8 cellular contexts compared by ENCODE assay signal in the genomic region with DNA sequence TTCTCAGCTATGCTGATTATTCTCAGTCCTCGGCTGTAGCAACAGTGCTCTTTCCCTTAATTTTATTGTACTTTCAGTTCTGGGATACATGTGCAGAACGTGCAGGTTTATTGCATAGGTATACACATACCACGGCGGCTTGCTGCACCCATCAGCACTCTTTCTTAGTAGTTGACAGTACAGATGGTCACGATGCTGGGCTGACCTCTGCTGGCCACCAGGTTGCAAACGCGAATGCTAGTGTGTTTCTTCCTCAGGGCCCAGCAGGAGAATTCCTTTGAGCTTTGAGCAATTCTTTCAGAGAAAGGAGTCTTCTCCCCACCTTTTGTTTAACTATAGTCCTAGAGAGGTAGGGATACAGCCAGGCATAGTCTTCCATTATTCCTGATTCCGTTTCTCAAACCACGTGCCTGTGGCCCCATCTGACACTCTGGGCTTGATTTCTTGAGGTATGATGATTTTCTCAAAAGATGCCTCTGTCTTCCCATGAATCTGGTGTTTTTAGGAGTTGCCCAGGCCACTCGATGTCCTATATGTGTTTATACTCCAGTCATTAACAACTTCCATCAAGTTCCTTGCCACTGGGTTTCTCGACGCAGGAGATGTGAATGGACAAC. TPM values are rescaled to one million over a fixed set of nuclear protein-coding genes. Genes with fewer than 3 reads are reported as not detected.
DNase-seq lines count a peak whose midpoint lies in the region; ATAC-seq and TF ChIP-seq lines count a peak whose summit lies in the region.

No MANE protein-coding gene starts in this region.

- H3K9me3 Mint-ChIP-seq in effector memory CD8-positive, alpha-beta T cell = peaks cover 0 to 9% of the 10 kb centered on the region in 2 donors
- peaks cover 0 to 7% (median 0%) of the 10 kb centered on the region in 11 donors for H3K9me3 Mint-ChIP-seq in naive thymus-derived CD4-positive, alpha-beta T cell

- no peak overlapping the region for H3K4me3 Mint-ChIP-seq in effector memory CD8-positive, alpha-beta T cell
- no peak overlapping the region for H3K4me3 Mint-ChIP-seq in naive thymus-derived CD4-positive, alpha-beta T cell

- no peaks in the 10 kb centered on the region for H3K4me1 Mint-ChIP-seq in effector memory CD8-positive, alpha-beta T cell (ENCODE audit: low read depth in 2 of 2)
- no peaks in the 10 kb centered on the region for H3K4me1 Mint-ChIP-seq in naive thymus-derived CD4-positive, alpha-beta T cell

- DNase-seq in AG20443 (ENCODE audit: low spot score) (peak; percentile 47), HL-60 (ENCODE audit: low read depth in 1 of 2, low spot score in 1 of 2) (peak in 1 of 2 experiments; percentile 21), SK-N-SH (peak; percentile 11), hypothalamus (lab: John Stamatoyannopoulos, UW) (peak in 39 of 51 donors; percentile 2 to 80 (median 42)), thyroid gland (peak; percentile 50 to 52)
- no peak for DNase-seq in effector memory CD8-positive, alpha-beta T cell
- DNase-seq in naive thymus-derived CD4-positive, alpha-beta T cell = no peak

- TF ChIP-seq POLR2A in thyroid gland (IDR thresholded peaks at IDR 0.05) = no peak

- H3K9ac ChIP-seq in SK-N-SH = no peak overlapping the region

- POLR2A ChIA-PET in SK-N-SH (lab: Yijun Ruan, JAX) = no interaction called here
- POLR2A ChIA-PET in naive thymus-derived CD4-positive, alpha-beta T cell (lab: Charles Lee) = no interaction called here

- TF ChIP-seq RAD21 in SK-N-SH (IDR thresholded peaks at IDR 0.05; ENCODE audit: low read length) = peak; percentile 62

- no peaks in the 10 kb centered on the region for H4K20me1 ChIP-seq in SK-N-SH (ENCODE audit: insufficient read depth)

- no peak for TF ChIP-seq EP300 in SK-N-SH (IDR thresholded peaks at IDR 0.05; ENCODE audit: borderline replicate concordance in 1 of 2, low read depth in 1 of 2, low read length in 1 of 2)

- H3K27me3 Mint-ChIP-seq in effector memory CD8-positive, alpha-beta T cell = no peaks in the 10 kb centered on the region
- H3K27me3 Mint-ChIP-seq in naive thymus-derived CD4-positive, alpha-beta T cell = no peaks in the 10 kb centered on the region

- H3K27ac ChIP-seq in HL-60 (replicated peaks) (no peak overlapping the region), SK-N-SH (ENCODE audit: low read depth in 2 of 2, low read length in 1 of 2) (no peak overlapping the region), thyroid gland (no peak overlapping the region)
- no peak overlapping the region for H3K27ac ChIP-seq in naive thymus-derived CD4-positive, alpha-beta T cell (ENCODE audit: low read depth, low read length)

- H3K27ac Mint-ChIP-seq in effector memory CD8-positive, alpha-beta T cell = no peak overlapping the region
- no peak overlapping the region for H3K27ac Mint-ChIP-seq in naive thymus-derived CD4-positive, alpha-beta T cell

- peak; percentile 9 for TF ChIP-seq CTCF in HL-60 (IDR thresholded peaks at IDR 0.05; ENCODE audit: insufficient read depth, low read length)
- peak; percentile 69 for TF ChIP-seq CTCF in SK-N-SH (IDR thresholded peaks at IDR 0.05)
- peak in 4 of 6 experiments; percentile 15 to 52 (median 41) for TF ChIP-seq CTCF in thyroid gland (IDR thresholded peaks at IDR 0.05)

- no peak overlapping the region for H2AFZ ChIP-seq in SK-N-SH (ENCODE audit: low read depth)

- H3K4me2 ChIP-seq in SK-N-SH = no peak overlapping the region

- no peak overlapping the region for H3K4me3 ChIP-seq in HL-60 (replicated peaks; ENCODE audit: insufficient read depth, low read length)
- H3K4me3 ChIP-seq in SK-N-SH (ENCODE audit: low read depth in 2 of 2, low read length in 1 of 2) = no peak overlapping the region
- H3K4me3 ChIP-seq in thyroid gland (replicated peaks in 1 of 3) = no peak overlapping the region
- H3K4me3 ChIP-seq in naive thymus-derived CD4-positive, alpha-beta T cell (ENCODE audit: low read length) = no peak overlapping the region

- CTCF ChIA-PET in SK-N-SH (lab: Yijun Ruan, JAX) = interaction anchor here (0.7 to 1.6 kb wide), 4 partner anchors 13 to 579 kb away, joined by 3 to 12 read pairs (median 4); no protein-coding TSS in a partner anchor
- CTCF ChIA-PET in naive thymus-derived CD4-positive, alpha-beta T cell (lab: Charles Lee) = no interaction called here

- H3K27me3 ChIP-seq in HL-60 (ENCODE audit: insufficient read depth, poor library complexity, severe bottlenecking) (no peaks in the 10 kb centered on the region), SK-N-SH (ENCODE audit: insufficient read depth) (no peaks in the 10 kb centered on the region), thyroid gland (no peaks in the 10 kb centered on the region)
- no peaks in the 10 kb centered on the region for H3K27me3 ChIP-seq in naive thymus-derived CD4-positive, alpha-beta T cell (ENCODE audit: control insufficient read depth in 2 of 2, insufficient read depth in 2 of 2, low read length in 2 of 2)

- H3K4me1 ChIP-seq in SK-N-SH (ENCODE audit: control insufficient read depth in 1 of 2, insufficient read depth in 2 of 2, low read depth in 1 of 2, low read length in 1 of 2) = no peaks in the 10 kb centered on the region
- H3K4me1 ChIP-seq in thyroid gland = no peaks in the 10 kb centered on the region
- H3K4me1 ChIP-seq in naive thymus-derived CD4-positive, alpha-beta T cell (ENCODE audit: control insufficient read depth in 2 of 2, insufficient read depth in 2 of 2, low read length in 2 of 2) = no peaks in the 10 kb centered on the region

- no peak for ATAC-seq in effector memory CD8-positive, alpha-beta T cell (replicated peaks)
- no peak for ATAC-seq in GM19351 (IDR thresholded peaks at IDR 0.05; ENCODE audit: unreplicated experiment)
- ATAC-seq in naive thymus-derived CD4-positive, alpha-beta T cell = no peak

- under 1% methylated on average over 12 of the region's 12 CpGs for WGBS in SK-N-SH (ENCODE audit: low lambda C conversion rate)
- WGBS in thyroid gland, 2 donors = 35 to 37% methylated on average over 12 of the region's 12 CpGs

- H3K79me2 ChIP-seq in SK-N-SH (ENCODE audit: insufficient read depth) = no peaks in the 10 kb centered on the region

- no peaks in the 10 kb centered on the region for H3K9me2 ChIP-seq in SK-N-SH

- H3F3A ChIP-seq in SK-N-SH (replicated peaks; ENCODE audit: insufficient read depth) = no peaks in the 10 kb centered on the region

- intact Hi-C loops in thyroid gland (cut with DNase I) = no loop called here
- intact Hi-C loops in naive thymus-derived CD4-positive, alpha-beta T cell (cut with micrococcal nuclease) = loop anchor here in 1 of 2 donors (10.0 kb wide), 1 partner anchor 931 kb away; a partner anchor contains a TSS

- H3K36me3 ChIP-seq in SK-N-SH (replicated peaks in 1 of 2; ENCODE audit: control insufficient read depth in 1 of 2, insufficient read depth in 2 of 2, low read length in 1 of 2) (no peaks in the 10 kb centered on the region), thyroid gland (no peaks in the 10 kb centered on the region)
- H3K36me3 ChIP-seq in naive thymus-derived CD4-positive, alpha-beta T cell (ENCODE audit: control insufficient read depth in 2 of 3, insufficient read depth in 3 of 3, low read length in 3 of 3) = no peaks in the 10 kb centered on the region

- no peaks in the 10 kb centered on the region for H3K36me3 Mint-ChIP-seq in effector memory CD8-positive, alpha-beta T cell (ENCODE audit: insufficient read depth)
- no peaks in the 10 kb centered on the region for H3K36me3 Mint-ChIP-seq in naive thymus-derived CD4-positive, alpha-beta T cell

- no peaks in the 10 kb centered on the region for H3K9me3 ChIP-seq in SK-N-SH
- H3K9me3 ChIP-seq in thyroid gland = no peaks in the 10 kb centered on the region
- H3K9me3 ChIP-seq in naive thymus-derived CD4-positive, alpha-beta T cell (ENCODE audit: control insufficient read depth in 2 of 3, low read length in 3 of 3) = no peaks in the 10 kb centered on the region

TF ChIP-seq in SK-N-SH, 30 proteins besides CTCF, POLR2A, EP300 and RAD21:
- TF ChIP-seq CHD2 (IDR thresholded peaks at IDR 0.05; ENCODE audit: low read length, partially characterized antibody) = no peak
- TF ChIP-seq SMC3 (IDR thresholded peaks at IDR 0.05; ENCODE audit: low read depth, low read length) = peak; percentile 53
TF ChIP-seq in SK-N-SH: peak in this region for 1.

RNA-seq across cellular contexts. Expression of a gene that starts 48.9 kb away (rescaled TPM):
- not detected in 2 replicates for polyA plus RNA-seq in SK-N-SH (2012; rRNA removed)
- polyA plus RNA-seq in SK-N-SH (2012; cell fraction: cytosol; rRNA removed) = 0.03 TPM in 2 replicates
- polyA plus RNA-seq in SK-N-SH (2012; cell fraction: nucleus; rRNA removed) = not detected in 2 replicates
- not detected for total RNA-seq in thyroid gland
- not detected for total RNA-seq in naive thymus-derived CD4-positive, alpha-beta T cell
- polyA plus RNA-seq in naive thymus-derived CD4-positive, alpha-beta T cell = not detected

Comparison
In these comparisons a context has a peak if more than half of its experiments do, and no peak if none do; other contexts are left out.
1. DNase-seq: peak in AG20443 (single experiment), SK-N-SH (single experiment), hypothalamus (39 of 51) and thyroid gland (2 of 2); none in effector memory CD8-positive, alpha-beta T cell (0 of 3) and naive thymus-derived CD4-positive, alpha-beta T cell (0 of 9).
2. CTCF ChIP-seq: peak in every context shown above with its lines; median percentile 69 in SK-N-SH; 41 in thyroid gland; 9 in HL-60.